8 cellular contexts compared by ENCODE assay signal in genomic region chr19:42290523-42291436, GRCh38. TPM values are rescaled to one million over a fixed set of nuclear protein-coding genes. Genes with fewer than 3 reads are reported as not detected.
DNase-seq lines count a peak whose midpoint lies in the region; ATAC-seq and TF ChIP-seq lines count a peak whose summit lies in the region.

No MANE protein-coding gene starts in this region.

- H3K9me3 ChIP-seq in RWPE2 (ENCODE audit: severe bottlenecking) (no peaks in the 10 kb centered on the region), adipocyte (ENCODE audit: control insufficient read depth, low read length) (no peaks in the 10 kb centered on the region)

- H3K4me1 ChIP-seq in RWPE2 (ENCODE audit: insufficient read depth, poor library complexity, severe bottlenecking): no peaks in the 10 kb centered on the region
- H3K4me1 ChIP-seq in adipocyte (ENCODE audit: control insufficient read depth, insufficient read depth, low read length): peaks cover 6% of the 10 kb centered on the region

- peaks cover 75% of the 10 kb centered on the region for H3K36me3 ChIP-seq in RWPE2 (ENCODE audit: low read depth)
- H3K36me3 ChIP-seq in adipocyte (ENCODE audit: control insufficient read depth, insufficient read depth, low read length, severe bottlenecking): peaks cover 86% of the 10 kb centered on the region

- peak; percentile 47; the same call in 2 of the 3 replicates for ATAC-seq in RWPE2 (ENCODE audit: low read depth)
- no peak for ATAC-seq in GM18519 (IDR thresholded peaks at IDR 0.05; ENCODE audit: low FRiP score, unreplicated experiment)

- no peak overlapping the region for H3K27ac ChIP-seq in RWPE2 (ENCODE audit: poor library complexity, severe bottlenecking)

- no peaks in the 10 kb centered on the region for H3K27me3 ChIP-seq in RWPE2 (ENCODE audit: insufficient read depth, poor library complexity, severe bottlenecking)
- no peaks in the 10 kb centered on the region for H3K27me3 ChIP-seq in adipocyte (replicated peaks; ENCODE audit: control insufficient read depth, insufficient read depth, low read length)

- no peak overlapping the region for H3K4me3 ChIP-seq in RWPE2 (ENCODE audit: severe bottlenecking)
- no peak overlapping the region for H3K4me3 ChIP-seq in adipocyte (ENCODE audit: low read length)

- DNase-seq in DMS 273 (lab: John Stamatoyannopoulos, UW; ENCODE audit: unreplicated experiment) (peak; percentile 80), DMS 273 treated with DMSO at 0.1 percent for 48 hours (lab: John Stamatoyannopoulos, UW) (no peak), RWPE2 (ENCODE audit: low spot score) (no peak), adipocyte (ENCODE audit: low read depth) (peak; percentile 32), lung microvascular endothelial cell (ENCODE audit: low read depth in 2 of 2) (peak; percentile 34 to 64), amygdala (lab: John Stamatoyannopoulos, UW) (no peak)
- DNase-seq in NK-92 treated with Interleukin-12 subunit alpha and Interleukin-12 subunit beta, amount 100 ng/mL, for 24 hours (lab: John Stamatoyannopoulos, UW): no peak

- peak; percentile 54 for TF ChIP-seq CTCF in RWPE2 (IDR thresholded peaks at IDR 0.05; ENCODE audit: poor library complexity, severe bottlenecking)

- no peak overlapping the region for H3K9ac ChIP-seq in adipocyte (ENCODE audit: low read length)

RNA-seq across cellular contexts. Expression of gene PRR19, which starts 11.2 kb away (rescaled TPM):
- 0.20 and 0.44 TPM in 2 replicates for total RNA-seq in lung microvascular endothelial cell

RNA-seq across cellular contexts. Expression of gene PAFAH1B3, which starts 11.6 kb away (rescaled TPM):
- 26.8 and 29.6 TPM in 2 replicates for total RNA-seq in lung microvascular endothelial cell

RNA-seq across cellular contexts. Expression of gene CIC, which starts 21.7 kb away (rescaled TPM):
- 9.3 and 10.0 TPM in 2 replicates for total RNA-seq in lung microvascular endothelial cell

RNA-seq across cellular contexts. Expression of gene TMEM145, which starts 22.3 kb away (rescaled TPM):
- not detected in 2 replicates for total RNA-seq in lung microvascular endothelial cell

RNA-seq across cellular contexts. Expression of gene MEGF8, which starts 34.7 kb away (rescaled TPM):
- 17.7 and 25.0 TPM in 2 replicates for total RNA-seq in lung microvascular endothelial cell

Comparison
In these comparisons a context has a peak if more than half of its experiments do, and no peak if none do; other contexts are left out.
1. DNase-seq: peak in DMS 273 (single experiment), adipocyte (single experiment) and lung microvascular endothelial cell (2 of 2); none in DMS 273 treated with DMSO at 0.1 percent for 48 hours (single experiment), RWPE2 (single experiment), NK-92 treated with Interleukin-12 subunit alpha and Interleukin-12 subunit beta, amount 100 ng/mL, for 24 hours (single experiment) and amygdala (0 of 56).